ENCODE assay signal across 17 cellular contexts in genomic region chr7:30843741-30844482, GRCh38.
DNase-seq lines count a peak whose midpoint lies in the region; ATAC-seq and TF ChIP-seq lines count a peak whose summit lies in the region.
"Had no signal": no experiment of that assay in that cellular context is flagged by ENCODE, and none has a peak within 500 bp of the region (broad histone marks: within the 10 kb centered on the region; RNA-seq: fewer than 3 reads in every experiment).

No MANE protein-coding gene starts in this region.

- in situ Hi-C loops in ACHN (cut with HindIII; ENCODE audit: low pct_ligation_motif_present, low pct_unique_long_range_greater_than_20kb, low sequenced_read_pairs), result no loop called here

- peak; percentile 38 for DNase-seq in ELF-1 (ENCODE audit: low read depth, low spot score)
- peak; percentile 43 for DNase-seq in RWPE2 (ENCODE audit: low spot score)
- peak; percentile 51 for DNase-seq in islet precursor cell
- no peak for DNase-seq in HT-29 (ENCODE audit: low spot score)
- no peak for DNase-seq in cerebellar cortex (ENCODE audit: low spot score)
- no peak for DNase-seq in NCI-H748 (lab: John Stamatoyannopoulos, UW; ENCODE audit: unreplicated experiment)
- DNase-seq in ACHN, result no peak
- DNase-seq: activated CD4-positive, alpha-beta T cell treated with anti-CD3 and anti-CD28 coated beads for 36 hours; activated gamma-delta T cell; colonic mucosa; GDM1; Karpas-422; kidney glomerular epithelial cell; NCI-H82; T1000 had no signal

- H3K4me1 ChIP-seq in RWPE2 (ENCODE audit: insufficient read depth, poor library complexity, severe bottlenecking), result peaks cover 12% of the 10 kb centered on the region
- peaks cover 49% of the 10 kb centered on the region for H3K4me1 ChIP-seq in stomach smooth muscle (ENCODE audit: control insufficient read depth, insufficient read depth, low read length)
- H3K4me1 ChIP-seq: colonic mucosa had no signal

- H3K27me3 ChIP-seq in RWPE2 (ENCODE audit: insufficient read depth, poor library complexity, severe bottlenecking), result no peaks in the 10 kb centered on the region
- no peaks in the 10 kb centered on the region for H3K27me3 ChIP-seq in stomach smooth muscle (ENCODE audit: control insufficient read depth in 1 of 2, insufficient read depth in 2 of 2, low read length in 2 of 2)
- H3K27me3 ChIP-seq: colonic mucosa had no signal

- H3K9ac ChIP-seq in stomach smooth muscle (ENCODE audit: low read length in 2 of 2), result peak overlapping the region; percentile 20 to 21

- no peak for TF ChIP-seq CTCF in RWPE2 (IDR thresholded peaks at IDR 0.05; ENCODE audit: poor library complexity, severe bottlenecking)

- H3K27ac ChIP-seq in RWPE2 (ENCODE audit: poor library complexity, severe bottlenecking), result no peak overlapping the region
- H3K27ac ChIP-seq in stomach smooth muscle (ENCODE audit: low read length), result peak overlapping the region; percentile 67
- H3K27ac ChIP-seq: colonic mucosa had no signal

- H3K4me3 ChIP-seq in RWPE2 (ENCODE audit: severe bottlenecking) (no peak overlapping the region), stomach smooth muscle (ENCODE audit: low read length in 2 of 2) (no peak overlapping the region)
- H3K4me3 ChIP-seq: colonic mucosa had no signal

- no peak for ATAC-seq in RWPE2 (ENCODE audit: low read depth)
- ATAC-seq: activated CD4-positive, alpha-beta T cell treated with anti-CD3 and anti-CD28 coated beads for 36 hours; SK-N-SH treated with all-trans-retinoic acid at 6 μM for 48 hours had no signal

- H3K36me3 ChIP-seq in RWPE2 (ENCODE audit: low read depth) (no peaks in the 10 kb centered on the region), stomach smooth muscle (ENCODE audit: control insufficient read depth in 2 of 2, insufficient read depth in 2 of 2, low read length in 2 of 2) (peaks cover 0 to 26% of the 10 kb centered on the region in 2 donors)
- H3K36me3 ChIP-seq: colonic mucosa had no signal

- no peaks in the 10 kb centered on the region for H3K9me3 ChIP-seq in RWPE2 (ENCODE audit: severe bottlenecking)
- no peaks in the 10 kb centered on the region for H3K9me3 ChIP-seq in stomach smooth muscle (ENCODE audit: control insufficient read depth in 2 of 2, low read length in 2 of 2)
- H3K9me3 ChIP-seq: colonic mucosa had no signal

Comparison
In these comparisons a context has a peak if more than half of its experiments do, and no peak if none do; other contexts are left out.
1. DNase-seq: peak in ELF-1 (single experiment), RWPE2 (single experiment) and islet precursor cell (single experiment); none in HT-29 (single experiment), cerebellar cortex (single experiment), NCI-H748 (single experiment) and ACHN (single experiment).